ENCODE assay signal across 8 cellular contexts in genomic region chr16:86554917-86555762, GRCh38. TPM values are rescaled to one million over a fixed set of nuclear protein-coding genes. Genes with fewer than 3 reads are reported as not detected.
DNase-seq lines count a peak whose midpoint lies in the region; ATAC-seq and TF ChIP-seq lines count a peak whose summit lies in the region.

TSS of gene MTHFSD (minus strand) at chr16:86555235. CDS start at chr16:86555184, 51 bp downstream.

- no peaks in the 10 kb centered on the region for H3K36me3 ChIP-seq in cardiac muscle cell
- peaks cover 2 to 8% of the 10 kb centered on the region in 2 experiments for H3K36me3 ChIP-seq in trophoblast cell (ENCODE audit: control insufficient read depth in 1 of 2, insufficient read depth in 2 of 2, low read length in 2 of 2)
- peaks cover 0 to 22% (median 10%) of the 10 kb centered on the region in 3 donors for H3K36me3 ChIP-seq in tibial artery

- DNase-seq in NCI-H128 (lab: John Stamatoyannopoulos, UW; ENCODE audit: unreplicated experiment) (peak; percentile 80), SW480 (ENCODE audit: low spot score) (peak; percentile 78), cardiac muscle cell (ENCODE audit: low read depth in 1 of 2, low spot score in 1 of 2) (peak; percentile 93 to 95), trophoblast cell (peak; percentile 87 to 98), tibial artery (peak; percentile 89 to 95)
- peak; percentile 89 for DNase-seq in activated naive CD8-positive, alpha-beta T cell treated with anti-CD3 and anti-CD28 coated beads, Interleukin-2, amount 50 U/mL, for 16 hours (ENCODE audit: low read depth, low spot score)

- H3K27ac ChIP-seq in cardiac muscle cell (peak within 1 kb of the TSS; percentile 87), trophoblast cell (ENCODE audit: low read depth, low read length) (no peak within 1 kb of the TSS), tibial artery (peak within 1 kb of the TSS; percentile 85 to 88)

- H3K23ac ChIP-seq in trophoblast cell (ENCODE audit: low read length) = no peak within 1 kb of the TSS

- H4K8ac ChIP-seq in trophoblast cell (ENCODE audit: low read depth, low read length) = peak within 1 kb of the TSS; percentile 99

- peak within 1 kb of the TSS; percentile 83 for H2BK5ac ChIP-seq in trophoblast cell (ENCODE audit: low read depth, low read length, poor library complexity)

- no peak within 1 kb of the TSS for H2BK12ac ChIP-seq in trophoblast cell (ENCODE audit: low read length)

- ATAC-seq in HG02678 (IDR thresholded peaks at IDR 0.05; ENCODE audit: unreplicated experiment) = peak; percentile 91

- H2AFZ ChIP-seq in trophoblast cell (ENCODE audit: insufficient read depth, low read length, poor library complexity) = peak within 1 kb of the TSS; percentile 93

- no peaks in the 10 kb centered on the region for H3K9me3 ChIP-seq in cardiac muscle cell (ENCODE audit: low read depth)
- no peaks in the 10 kb centered on the region for H3K9me3 ChIP-seq in trophoblast cell (ENCODE audit: insufficient read depth, low read depth, low read length)
- no peaks in the 10 kb centered on the region for H3K9me3 ChIP-seq in tibial artery

- peaks cover 3% of the 10 kb centered on the region for H3K4me1 ChIP-seq in cardiac muscle cell (ENCODE audit: low read depth)
- peaks cover 3 to 6% of the 10 kb centered on the region in 2 experiments for H3K4me1 ChIP-seq in trophoblast cell (ENCODE audit: control insufficient read depth in 1 of 2, insufficient read depth in 2 of 2, low read length in 2 of 2)
- H3K4me1 ChIP-seq in tibial artery = peaks cover 4 to 27% (median 16%) of the 10 kb centered on the region in 4 donors

- peak within 1 kb of the TSS; percentile 82 for H3K4ac ChIP-seq in trophoblast cell (ENCODE audit: low read depth, low read length)

- H4K91ac ChIP-seq in trophoblast cell (ENCODE audit: low read depth, low read length) = peak within 1 kb of the TSS; percentile 93

- H3K27me3 ChIP-seq in cardiac muscle cell = no peaks in the 10 kb centered on the region
- H3K27me3 ChIP-seq in trophoblast cell (ENCODE audit: insufficient read depth, low read length) = no peaks in the 10 kb centered on the region
- no peaks in the 10 kb centered on the region for H3K27me3 ChIP-seq in tibial artery

- H3K4me2 ChIP-seq in trophoblast cell (ENCODE audit: low read length) = peak within 1 kb of the TSS; percentile 76

- intact Hi-C loops in tibial artery (cut with DNase I; ENCODE audit: low total_unique reads) = no loop called here

- H3K79me1 ChIP-seq in trophoblast cell (ENCODE audit: low read length) = peaks cover 7% of the 10 kb centered on the region

- peak within 1 kb of the TSS; percentile 74 for H3K4me3 ChIP-seq in GM12875 (ENCODE audit: low read depth, low read length)
- peak within 1 kb of the TSS; percentile 87 for H3K4me3 ChIP-seq in cardiac muscle cell
- peak within 1 kb of the TSS; percentile 89 for H3K4me3 ChIP-seq in trophoblast cell (ENCODE audit: low read depth, low read length)
- peak within 1 kb of the TSS; percentile 76 to 83 for H3K4me3 ChIP-seq in tibial artery

- TF ChIP-seq CTCF in GM12875 (IDR thresholded peaks at IDR 0.05; ENCODE audit: borderline replicate concordance, insufficient read depth, low read depth, low read length) (no peak), cardiac muscle cell (IDR thresholded peaks at IDR 0.05; ENCODE audit: low read depth, low read length) (no peak), tibial artery (IDR thresholded peaks at IDR 0.05) (no peak)

- H2AK5ac ChIP-seq in trophoblast cell (ENCODE audit: low read length) = peak within 1 kb of the TSS; percentile 50

- peak within 1 kb of the TSS; percentile 97 for H3K14ac ChIP-seq in trophoblast cell (ENCODE audit: low read length)

- peak within 1 kb of the TSS; percentile 97 for H3K9ac ChIP-seq in trophoblast cell (ENCODE audit: low read length)

- peak within 1 kb of the TSS; percentile 95 for H4K12ac ChIP-seq in trophoblast cell (ENCODE audit: low read depth, low read length)

- H3K18ac ChIP-seq in trophoblast cell (ENCODE audit: low read length) = peak within 1 kb of the TSS; percentile 69

- H3K79me2 ChIP-seq in trophoblast cell (ENCODE audit: control insufficient read depth, insufficient read depth, low read length, poor library complexity) = peaks cover 3% of the 10 kb centered on the region

- no CpG with 5 or more reads among the region's 71 CpGs for WGBS in trophoblast cell (ENCODE audit: extremely low coverage, insufficient coverage, insufficient read length)

- peak within 1 kb of the TSS; percentile 73 for H2BK120ac ChIP-seq in trophoblast cell (ENCODE audit: insufficient read depth, low read length, poor library complexity)

RNA-seq across cellular contexts. Expression of gene MTHFSD, which starts in this region (rescaled TPM):
- total RNA-seq in cardiac muscle cell = 17.8 and 36.0 TPM in 2 replicates
- 23.0 and 28.8 TPM in 2 replicates for polyA plus RNA-seq in cardiac muscle cell
- 9.5 and 9.8 TPM in 2 replicates for polyA plus RNA-seq in trophoblast cell (2013)
